Comparison of ENCODE assay signal across 1 cellular context in genomic region chr22:24805790-24806662, GRCh38.
TF ChIP-seq lines count a peak whose summit lies in the region.

Gene SGSM1, plus strand, starts transcription at chr22:24806211. Its CDS starts 115 bp downstream, at chr22:24806326.

TF ChIP-seq in HepG2, 621 proteins besides CTCF, POLR2A, EP300 and RAD21 (continued from another document):
- peak; percentile 84 for TF ChIP-seq TFDP1 (CRISPR knock-in tag; IDR thresholded peaks at IDR 0.05; ENCODE audit: borderline replicate concordance)
- 0 out of 2 replicates have a peak, but pooled peaks have one; percentile 34 for TF ChIP-seq KDM3A (CRISPR knock-in tag; IDR thresholded peaks at IDR 0.05; ENCODE audit: low read depth)
- TF ChIP-seq ZNF672 (CRISPR knock-in tag; IDR thresholded peaks at IDR 0.05): no peak
- TF ChIP-seq ZNF563 (CRISPR knock-in tag; IDR thresholded peaks at IDR 0.05): peak; percentile 41; the same call in 1 of the 2 replicates
- peak; percentile 71; the same call in 1 of the 2 replicates for TF ChIP-seq HDAC2 (CRISPR knock-in tag; IDR thresholded peaks at IDR 0.05)
- TF ChIP-seq ZNF512B (CRISPR knock-in tag; IDR thresholded peaks at IDR 0.05; ENCODE audit: borderline replicate concordance): no peak
- no peak for TF ChIP-seq NFKB2 (CRISPR knock-in tag; IDR thresholded peaks at IDR 0.05; ENCODE audit: borderline replicate concordance)
- no peak for TF ChIP-seq KLF16 (CRISPR knock-in tag; IDR thresholded peaks at IDR 0.05)
- TF ChIP-seq RNF2 (conservative IDR thresholded peaks at IDR 0.05; ENCODE audit: low read depth): 0 out of 2 replicates have a peak, but pooled peaks have one; percentile 56
- TF ChIP-seq ZNF326 (CRISPR knock-in tag; IDR thresholded peaks at IDR 0.05; ENCODE audit: borderline replicate concordance): no peak
- peak; percentile 98 for TF ChIP-seq KDM1A (CRISPR knock-in tag; IDR thresholded peaks at IDR 0.05)
- TF ChIP-seq MAZ (IDR thresholded peaks at IDR 0.05; ENCODE audit: borderline replicate concordance, low read depth, low read length): no peak
- peak; percentile 55; the same call in 1 of the 2 replicates for TF ChIP-seq MAZ (CRISPR knock-in tag; IDR thresholded peaks at IDR 0.05; ENCODE audit: low read depth)
- TF ChIP-seq NFYC (CRISPR knock-in tag; IDR thresholded peaks at IDR 0.05): no peak
- no peak for TF ChIP-seq DZIP1 (CRISPR knock-in tag; IDR thresholded peaks at IDR 0.05)
- TF ChIP-seq MXD3 (CRISPR knock-in tag; IDR thresholded peaks at IDR 0.05): peak; percentile 15; the same call in 1 of the 2 replicates
- no peak for TF ChIP-seq EZH2 (conservative IDR thresholded peaks at IDR 0.05; ENCODE audit: low read depth, low read length)
- no peak for TF ChIP-seq HNRNPK (IDR thresholded peaks at IDR 0.05; ENCODE audit: low read depth, low read length, poor library complexity, severe bottlenecking)
- no peak for TF ChIP-seq YEATS2 (CRISPR knock-in tag; IDR thresholded peaks at IDR 0.05; ENCODE audit: borderline replicate concordance)
- no peak for TF ChIP-seq NAIF1 (CRISPR knock-in tag; IDR thresholded peaks at IDR 0.05; ENCODE audit: borderline replicate concordance)
- TF ChIP-seq TCF12 (IDR thresholded peaks at IDR 0.05): no peak
- no peak for TF ChIP-seq TCF12 (CRISPR knock-in tag; IDR thresholded peaks at IDR 0.05)
- no peak for TF ChIP-seq ZNF234 (CRISPR knock-in tag; conservative IDR thresholded peaks at IDR 0.05)
- no peak for TF ChIP-seq ZNF282 (IDR thresholded peaks at IDR 0.05; ENCODE audit: partially characterized antibody)
- no peak for TF ChIP-seq ZBTB2 (CRISPR knock-in tag; IDR thresholded peaks at IDR 0.05; ENCODE audit: low read depth)
- TF ChIP-seq ZFP36L1 (CRISPR knock-in tag; IDR thresholded peaks at IDR 0.05): no peak
- no peak for TF ChIP-seq SP2 (CRISPR knock-in tag; IDR thresholded peaks at IDR 0.05)
- no peak for TF ChIP-seq BRCA1 (CRISPR knock-in tag; IDR thresholded peaks at IDR 0.05)
- TF ChIP-seq ZNF878 (CRISPR knock-in tag; IDR thresholded peaks at IDR 0.05): no peak
- TF ChIP-seq ZNF710 (CRISPR knock-in tag; IDR thresholded peaks at IDR 0.05; ENCODE audit: borderline replicate concordance): peak; percentile 42; the same call in 1 of the 2 replicates
- TF ChIP-seq MXD1 (CRISPR knock-in tag; IDR thresholded peaks at IDR 0.05): no peak
- TF ChIP-seq ZFY (CRISPR knock-in tag; IDR thresholded peaks at IDR 0.05): no peak
- TF ChIP-seq SALL1 (CRISPR knock-in tag; IDR thresholded peaks at IDR 0.05): 0 out of 2 replicates have a peak, but pooled peaks have one; percentile 13
- no peak for TF ChIP-seq ZNF501 (CRISPR knock-in tag; IDR thresholded peaks at IDR 0.05)
- no peak for TF ChIP-seq ZBTB40 (IDR thresholded peaks at IDR 0.05)
- no peak for TF ChIP-seq ZBTB40 (CRISPR knock-in tag; IDR thresholded peaks at IDR 0.05)
- no peak for TF ChIP-seq ZNF607 (CRISPR knock-in tag; IDR thresholded peaks at IDR 0.05; ENCODE audit: borderline replicate concordance)
- peak; percentile 76; the same call in 1 of the 2 replicates for TF ChIP-seq ZMYM2 (CRISPR knock-in tag; IDR thresholded peaks at IDR 0.05)
